ENCODE assay signal across 8 cellular contexts in genomic region chr19:41774515-41774980, GRCh38. TPM values are rescaled to one million over a fixed set of nuclear protein-coding genes. Genes with fewer than 3 reads are reported as not detected.
DNase-seq lines count a peak whose midpoint lies in the region; ATAC-seq, FAIRE-seq and TF ChIP-seq lines count a peak whose summit lies in the region.

No MANE protein-coding gene starts in this region.

- H3K4me3 ChIP-seq in kidney epithelial cell (ENCODE audit: low read depth, low read length), result no peak overlapping the region

- no peaks in the 10 kb centered on the region for H3K36me3 Mint-ChIP-seq in type B pancreatic cell

- intact Hi-C loops in left cardiac atrium (cut with DNase I), result no loop called here

- TF ChIP-seq CTCF in kidney epithelial cell (IDR thresholded peaks at IDR 0.05; ENCODE audit: insufficient read depth, low read length, poor library complexity, severe bottlenecking) (no peak), type B pancreatic cell (conservative IDR thresholded peaks at IDR 0.05) (no peak)

- FAIRE-seq in frontal cortex (lab: Jason Lieb, UNC), result no peak

- no peak overlapping the region for H3K4me3 Mint-ChIP-seq in type B pancreatic cell

- DNase-seq in SIG-M5 treated with dmso at 0.1 percent for 504 hours (lab: John Stamatoyannopoulos, UW; ENCODE audit: unreplicated experiment), result peak; percentile 67
- DNase-seq in SIG-M5 (lab: John Stamatoyannopoulos, UW), result no peak
- DNase-seq in activated CD8-positive, alpha-beta memory T cell treated with anti-CD3 and anti-CD28 coated beads, Interleukin-2, amount 50 U/mL, for 48 hours, result peak; percentile 57
- peak; percentile 10 for DNase-seq in kidney epithelial cell (ENCODE audit: low read depth)
- no peak for DNase-seq in type B pancreatic cell (ENCODE audit: extremely low spot score, unreplicated experiment)
- DNase-seq in frontal cortex (ENCODE audit: low spot score in 2 of 2), result no peak
- no peak for DNase-seq in left cardiac atrium

- H3K9me3 Mint-ChIP-seq in type B pancreatic cell, result peaks cover 5% of the 10 kb centered on the region

- H3K27me3 ChIP-seq in kidney epithelial cell (ENCODE audit: control insufficient read depth, insufficient read depth, low read length), result no peaks in the 10 kb centered on the region

- H3K4me1 Mint-ChIP-seq in type B pancreatic cell (ENCODE audit: unreplicated experiment), result no peaks in the 10 kb centered on the region

- H3K27ac Mint-ChIP-seq in type B pancreatic cell, result peak overlapping the region; percentile 72

- peaks cover 6% of the 10 kb centered on the region for H3K27me3 Mint-ChIP-seq in type B pancreatic cell

- ATAC-seq in left cardiac atrium (no peak), GM21390 (IDR thresholded peaks at IDR 0.05; ENCODE audit: unreplicated experiment) (no peak)

- no peaks in the 10 kb centered on the region for H3K36me3 ChIP-seq in kidney epithelial cell (ENCODE audit: control insufficient read depth, insufficient read depth, low read length)

RNA-seq across cellular contexts. Expression of gene CEACAM6, which starts 19.2 kb away (rescaled TPM):
- total RNA-seq in kidney epithelial cell, result 0.13 TPM in 1 of 2 replicates, not detected in the other
- 29.8 and 76.1 TPM in 2 replicates for total RNA-seq in type B pancreatic cell (ENCODE audit: low replicate concordance)
- total RNA-seq in frontal cortex, result not detected
- under 1 TPM in 1 of 2 donors, not detected in 1; 0.08 TPM for total RNA-seq in left cardiac atrium

RNA-seq across cellular contexts. Expression of gene CEACAM3, which starts 21.8 kb away (rescaled TPM):
- total RNA-seq in kidney epithelial cell (not detected in 2 replicates), type B pancreatic cell (ENCODE audit: low replicate concordance) (not detected in 2 replicates), frontal cortex (not detected), left cardiac atrium (under 1 TPM; 0.29 to 0.60 TPM)

Comparison
In these comparisons a context has a peak if more than half of its experiments do, and no peak if none do; other contexts are left out.
1. DNase-seq: peak in SIG-M5 treated with dmso at 0.1 percent for 504 hours (single experiment), activated CD8-positive, alpha-beta memory T cell treated with anti-CD3 and anti-CD28 coated beads, Interleukin-2, amount 50 U/mL, for 48 hours (single experiment) and kidney epithelial cell (single experiment); none in SIG-M5 (single experiment), type B pancreatic cell (single experiment), frontal cortex (0 of 2) and left cardiac atrium (single experiment).
2. RNA of gene CEACAM6, which starts 19.2 kb away (total RNA-seq): 29.8 to 76.1 TPM in type B pancreatic cell; 0.13 TPM in kidney epithelial cell, 0.08 TPM in left cardiac atrium and not detected in frontal cortex (single experiment); every median in the first group is over 10 times any median in the second.